Comparison of ENCODE assay signal across 1 cellular context in the genomic region with DNA sequence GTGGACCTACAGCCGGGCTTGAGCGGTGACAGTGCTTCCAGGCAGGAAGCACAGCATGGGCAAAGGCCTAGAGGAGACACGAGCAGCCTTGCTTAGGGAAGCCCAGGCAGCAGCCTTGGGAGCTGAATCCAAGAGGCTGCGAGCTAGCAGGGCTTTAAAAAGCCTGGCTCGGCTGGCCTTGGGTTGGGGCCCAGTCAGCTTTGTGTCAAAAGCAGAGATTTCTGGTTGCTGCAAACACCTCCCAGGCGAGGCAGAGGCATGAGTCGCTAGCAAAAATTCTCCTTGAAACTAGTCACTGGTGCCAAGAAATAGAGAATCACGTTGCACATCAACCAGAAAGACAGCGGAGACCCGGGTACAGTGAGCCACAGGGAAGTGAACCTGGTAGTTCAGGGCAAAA.
TF ChIP-seq lines count a peak whose summit lies in the region.

No MANE protein-coding gene starts in this region.

TF ChIP-seq in SK-N-SH, 30 proteins besides CTCF, POLR2A, EP300 and RAD21 (continued from another document):
- TF ChIP-seq, protein P1, sequence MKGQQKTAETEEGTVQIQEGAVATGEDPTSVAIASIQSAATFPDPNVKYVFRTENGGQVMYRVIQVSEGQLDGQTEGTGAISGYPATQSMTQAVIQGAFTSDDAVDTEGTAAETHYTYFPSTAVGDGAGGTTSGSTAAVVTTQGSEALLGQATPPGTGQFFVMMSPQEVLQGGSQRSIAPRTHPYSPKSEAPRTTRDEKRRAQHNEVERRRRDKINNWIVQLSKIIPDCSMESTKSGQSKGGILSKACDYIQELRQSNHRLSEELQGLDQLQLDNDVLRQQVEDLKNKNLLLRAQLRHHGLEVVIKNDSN (IDR thresholded peaks at IDR 0.05; ENCODE audit: borderline replicate concordance, low read depth): no peak
- TF ChIP-seq GATA2 (CRISPR knock-in tag; IDR thresholded peaks at IDR 0.05) (no peak), MXI1 (IDR thresholded peaks at IDR 0.05; ENCODE audit: low read depth, low read length) (no peak), RFX5 (IDR thresholded peaks at IDR 0.05; ENCODE audit: low read length) (no peak), RXRA (IDR thresholded peaks at IDR 0.05; ENCODE audit: borderline replicate concordance, low read depth) (no peak), MEF2A (IDR thresholded peaks at IDR 0.05; ENCODE audit: borderline replicate concordance, low read depth) (no peak), TCF12 (IDR thresholded peaks at IDR 0.05) (no peak)
